Comparison of ENCODE assay signal across 19 cellular contexts in the genomic region with DNA sequence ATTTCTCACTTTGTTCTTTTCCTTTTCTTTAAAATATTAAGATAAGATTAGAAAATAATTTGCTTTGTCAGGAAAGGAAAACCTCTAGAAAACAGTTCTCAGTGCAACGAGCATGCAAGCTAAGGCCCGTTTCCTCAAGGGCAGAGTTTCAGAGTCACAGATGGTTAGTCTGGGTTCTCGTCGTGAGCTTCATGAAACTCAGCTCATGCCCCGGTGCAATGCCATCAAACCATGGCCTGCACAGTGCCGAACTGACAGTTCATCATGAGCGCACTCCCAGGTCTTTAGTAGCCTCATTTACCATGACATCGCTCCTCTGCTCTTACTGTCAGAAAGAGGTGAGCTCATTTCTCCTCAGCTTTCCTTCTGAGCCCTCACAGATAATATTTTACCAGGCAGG.
A peak's percentile ranks its signal among the peaks of the same experiment; 100 is the strongest.
DNase-seq lines count a peak whose midpoint lies in the region; ATAC-seq and TF ChIP-seq lines count a peak whose summit lies in the region.
"Had no signal": no experiment of that assay in that cellular context is flagged by ENCODE, and none has a peak within 500 bp of the region (broad histone marks: within the 10 kb centered on the region; RNA-seq: fewer than 3 reads in every experiment).

No MANE protein-coding gene starts in this region.

- H4K20me1 ChIP-seq in smooth muscle cell (ENCODE audit: low read depth): no peaks in the 10 kb centered on the region

- H3K9me3 Mint-ChIP-seq in activated CD8-positive, alpha-beta T cell treated with anti-CD3 and anti-CD28 coated beads for 36 hours: no peaks in the 10 kb centered on the region
- H3K9me3 Mint-ChIP-seq: stimulated activated naive CD8-positive, alpha-beta T cell treated with anti-CD3 and anti-CD28 coated beads, Interleukin-15, amount 100 ng/mL, for 72 hours had no signal

- H3K4me3 ChIP-seq in smooth muscle cell: no peak overlapping the region
- H3K4me3 ChIP-seq: GM23248, mucosa of descending colon had no signal

- no peaks in the 10 kb centered on the region for H3K4me1 ChIP-seq in smooth muscle cell (ENCODE audit: low read depth)

- no peak overlapping the region for H3K4me2 ChIP-seq in smooth muscle cell

- DNase-seq in left kidney (ENCODE audit: low read depth, low spot score) (peak; percentile 40), NCI-H146 (lab: John Stamatoyannopoulos, UW) (no peak), smooth muscle cell (lab: John Stamatoyannopoulos, UW; ENCODE audit: unreplicated experiment) (no peak), COLO668 (lab: John Stamatoyannopoulos, UW; ENCODE audit: unreplicated experiment) (no peak)
- no peak for DNase-seq in activated CD8-positive, alpha-beta T cell treated with anti-CD3 and anti-CD28 coated beads for 36 hours
- DNase-seq: cortex of kidney; GF-D8; GM23248; NCI-H1105; SHP77 treated with DMSO at 0.1 percent for 48 hours; stimulated activated CD4-positive, alpha-beta T cell treated with anti-CD3 and anti-CD28 coated beads, Interleukin-4, amount 100 ng/mL, for 1 hour; stimulated activated naive CD8-positive, alpha-beta T cell treated with anti-CD3 and anti-CD28 coated beads, Interleukin-15, amount 100 ng/mL, for 72 hours had no signal

- intact Hi-C loops in activated CD8-positive, alpha-beta T cell treated with anti-CD3 and anti-CD28 coated beads for 36 hours (cut with micrococcal nuclease): no loop called here

- no peak overlapping the region for H3K9ac ChIP-seq in smooth muscle cell (ENCODE audit: low read depth)
- H3K9ac ChIP-seq: GM23248 had no signal

- no peaks in the 10 kb centered on the region for H3K4me1 Mint-ChIP-seq in activated CD8-positive, alpha-beta T cell treated with anti-CD3 and anti-CD28 coated beads for 36 hours (ENCODE audit: low read depth)
- H3K4me1 Mint-ChIP-seq: stimulated activated naive CD8-positive, alpha-beta T cell treated with anti-CD3 and anti-CD28 coated beads, Interleukin-15, amount 100 ng/mL, for 72 hours had no signal

- no peaks in the 10 kb centered on the region for H3F3A ChIP-seq in smooth muscle cell (ENCODE audit: low read depth)

- H2AFZ ChIP-seq in smooth muscle cell (ENCODE audit: low read depth): no peak overlapping the region
- H2AFZ ChIP-seq: GM23248 had no signal

- H3K36me3 ChIP-seq in smooth muscle cell (ENCODE audit: low read depth): no peaks in the 10 kb centered on the region

- H3K36me3 Mint-ChIP-seq in activated CD8-positive, alpha-beta T cell treated with anti-CD3 and anti-CD28 coated beads for 36 hours (ENCODE audit: low read depth): no peaks in the 10 kb centered on the region

- CTCF ChIA-PET in activated CD8-positive, alpha-beta T cell treated with anti-CD3 and anti-CD28 coated beads for 36 hours (lab: Charles Lee): interaction anchor here (0.7 to 1.5 kb wide), 4 partner anchors 9 to 70 kb away, joined by 3 to 5 read pairs (median 3); no protein-coding TSS in a partner anchor

- TF ChIP-seq CTCF in smooth muscle cell (IDR thresholded peaks at IDR 0.05; ENCODE audit: borderline replicate concordance, insufficient read depth, poor library complexity, severe bottlenecking): no peak
- no peak for TF ChIP-seq CTCF in activated CD8-positive, alpha-beta T cell treated with anti-CD3 and anti-CD28 coated beads for 36 hours (IDR thresholded peaks at IDR 0.05)

- peaks cover 8% of the 10 kb centered on the region for H3K27me3 Mint-ChIP-seq in activated CD8-positive, alpha-beta T cell treated with anti-CD3 and anti-CD28 coated beads for 36 hours
- H3K27me3 Mint-ChIP-seq: progenitor cell of endocrine pancreas had no signal

- H3K9me3 ChIP-seq in smooth muscle cell (replicated peaks; ENCODE audit: low read depth): no peaks in the 10 kb centered on the region
- H3K9me3 ChIP-seq: mucosa of descending colon had no signal

- H3K4me3 Mint-ChIP-seq in activated CD8-positive, alpha-beta T cell treated with anti-CD3 and anti-CD28 coated beads for 36 hours: no peak overlapping the region
- H3K4me3 Mint-ChIP-seq: stimulated activated naive CD8-positive, alpha-beta T cell treated with anti-CD3 and anti-CD28 coated beads, Interleukin-15, amount 100 ng/mL, for 72 hours had no signal

- no peaks in the 10 kb centered on the region for H3K27me3 ChIP-seq in smooth muscle cell (ENCODE audit: low read depth)

- POLR2A ChIA-PET in activated CD8-positive, alpha-beta T cell treated with anti-CD3 and anti-CD28 coated beads for 36 hours (lab: Charles Lee): interaction anchor here (1.0 kb wide), 1 partner anchor 9 kb away, joined by 3 read pairs; no protein-coding TSS in a partner anchor

- H3K27ac Mint-ChIP-seq in activated CD8-positive, alpha-beta T cell treated with anti-CD3 and anti-CD28 coated beads for 36 hours: no peak overlapping the region
- H3K27ac Mint-ChIP-seq: progenitor cell of endocrine pancreas; stimulated activated naive CD8-positive, alpha-beta T cell treated with anti-CD3 and anti-CD28 coated beads, Interleukin-15, amount 100 ng/mL, for 72 hours had no signal

- no peak overlapping the region for H3K27ac ChIP-seq in smooth muscle cell (ENCODE audit: low read depth)
- H3K27ac ChIP-seq: C4-2B, GM23248 had no signal

- peak; percentile 84 for ATAC-seq in GM18868 (IDR thresholded peaks at IDR 0.05; ENCODE audit: unreplicated experiment)
- peak; percentile 64 for ATAC-seq in GM21576 (IDR thresholded peaks at IDR 0.05; ENCODE audit: unreplicated experiment)
- peak; percentile 40 for ATAC-seq in HG03095 (IDR thresholded peaks at IDR 0.05; ENCODE audit: unreplicated experiment)
- ATAC-seq in activated CD8-positive, alpha-beta T cell treated with anti-CD3 and anti-CD28 coated beads for 36 hours: no peak
- ATAC-seq: HepG2; mucosa of descending colon; stimulated activated naive CD8-positive, alpha-beta T cell treated with anti-CD3 and anti-CD28 coated beads, Interleukin-15, amount 100 ng/mL, for 72 hours had no signal

- no peaks in the 10 kb centered on the region for H3K79me2 ChIP-seq in smooth muscle cell (ENCODE audit: low read depth)

- WGBS in smooth muscle cell (ENCODE audit: low lambda C conversion rate): 84% methylated on average over 8 of the region's 8 CpGs
